14 cellular contexts compared by ENCODE assay signal in the genomic region with DNA sequence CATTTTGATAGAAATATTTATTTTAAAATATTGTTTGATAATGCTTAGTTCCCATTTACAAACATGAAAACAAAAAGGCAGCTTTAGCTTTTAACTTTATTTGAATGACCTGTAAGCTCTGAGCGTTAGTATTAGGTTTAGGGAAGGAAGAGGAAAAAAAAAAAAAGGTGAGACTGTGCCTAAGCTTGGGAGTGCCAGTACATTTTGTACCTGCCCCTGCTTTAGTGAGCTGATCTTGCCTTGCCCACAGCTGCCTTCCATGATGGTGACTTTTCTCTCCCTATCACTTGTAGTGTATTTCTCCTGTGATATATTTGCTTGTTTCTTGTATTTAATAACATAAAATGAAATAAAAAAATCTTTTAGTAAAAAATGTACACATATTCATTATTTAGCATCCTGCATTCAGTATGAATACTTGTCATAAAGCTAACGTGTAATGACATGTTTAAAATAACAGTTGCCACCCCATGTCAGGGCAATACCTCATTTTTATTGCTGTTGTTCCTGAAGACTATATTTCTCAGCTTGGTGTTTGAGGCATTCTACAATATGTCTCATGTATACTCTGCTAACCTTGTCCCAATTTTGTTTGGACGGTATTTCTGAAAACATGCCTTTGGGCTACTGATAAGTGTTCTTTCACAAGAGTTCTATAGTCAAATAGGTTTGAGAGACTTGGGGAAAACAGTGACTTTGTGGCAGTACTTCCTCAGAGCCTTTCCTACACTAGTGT.
"Had no signal": no experiment of that assay in that cellular context is flagged by ENCODE, and none has a peak within 500 bp of the region (broad histone marks: within the 10 kb centered on the region; RNA-seq: fewer than 3 reads in every experiment).

No MANE protein-coding gene starts in this region.

- ATAC-seq: activated CD8-positive, alpha-beta T cell treated with anti-CD3 and anti-CD28 coated beads for 36 hours; activated naive CD8-positive, alpha-beta T cell treated with anti-CD3 and anti-CD28 coated beads, Interleukin-2, amount 50 U/mL, for 24 hours had no signal

- DNase-seq: activated CD8-positive, alpha-beta memory T cell treated with anti-CD3 and anti-CD28 coated beads, Interleukin-2, amount 50 U/mL, for 4 hours; activated CD8-positive, alpha-beta T cell treated with anti-CD3 and anti-CD28 coated beads for 36 hours; activated naive CD4-positive, alpha-beta T cell; activated naive CD8-positive, alpha-beta T cell treated with anti-CD3 and anti-CD28 coated beads, Interleukin-2, amount 50 U/mL, for 24 hours; central memory CD4-positive, alpha-beta T cell; cortex of kidney; effector memory CD4-positive, alpha-beta T cell; erythroblast; head of caudate nucleus; mesenchymal stem cell; stomach had no signal

- H3K4me3 ChIP-seq: ascending aorta, skin epidermis, stomach had no signal

- FAIRE-seq: urothelium cell line had no signal

- H3K27ac ChIP-seq: ascending aorta, skin epidermis, stomach had no signal

- H3K9me3 ChIP-seq: ascending aorta had no signal
